In the genomic region with DNA sequence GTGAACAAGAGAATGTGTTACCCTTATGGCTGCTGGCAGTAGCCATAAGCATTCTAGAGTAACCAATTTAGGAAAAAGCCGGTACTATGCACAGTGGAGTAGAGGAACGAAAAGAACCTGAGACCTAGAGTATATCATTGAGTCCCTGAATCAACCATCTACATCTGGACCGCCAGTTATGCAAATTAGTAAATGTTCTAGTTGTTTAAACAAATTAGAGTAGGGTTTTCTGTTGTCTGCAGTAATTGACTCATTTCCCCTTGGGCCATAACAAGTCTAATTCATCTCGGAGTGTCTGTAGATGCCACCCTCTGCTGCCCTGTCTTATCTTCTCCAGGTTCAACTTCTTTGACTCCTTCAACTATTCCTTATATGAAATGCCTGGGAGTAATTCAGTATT, we compare ENCODE assay signal across 20 cellular contexts.
DNase-seq lines count a peak whose midpoint lies in the region; ATAC-seq, FAIRE-seq and TF ChIP-seq lines count a peak whose summit lies in the region.
"Had no signal": no experiment of that assay in that cellular context is flagged by ENCODE, and none has a peak within 500 bp of the region (broad histone marks: within the 10 kb centered on the region; RNA-seq: fewer than 3 reads in every experiment).

No MANE protein-coding gene starts in this region.

- H3K4me2 ChIP-seq in DND-41 (ENCODE audit: insufficient read depth, low read length) (no peak overlapping the region), Karpas-422 (ENCODE audit: low read depth, low read length, poor library complexity, severe bottlenecking) (peak overlapping the region; percentile 21)
- H3K4me2 ChIP-seq: A549, KMS-11 had no signal

- ATAC-seq in DND-41 (ENCODE audit: insufficient read depth, low read depth) = no peak
- ATAC-seq: A549, HepG2, SK-N-SH treated with all-trans-retinoic acid at 6 μM for 48 hours had no signal

- H2AFZ ChIP-seq in DND-41 (ENCODE audit: low read depth, low read length) (no peak overlapping the region), Karpas-422 (ENCODE audit: low read length) (0 out of 2 replicates have a peak overlapping the region, but pooled peaks have one; percentile 7)

- H4K20me1 ChIP-seq in DND-41 (ENCODE audit: insufficient read depth, low read length) (no peaks in the 10 kb centered on the region), Karpas-422 (ENCODE audit: insufficient read depth, low read depth, low read length) (no peaks in the 10 kb centered on the region)

- H3K27ac ChIP-seq in DND-41 (ENCODE audit: low read length) (peak overlapping the region; percentile 80), Karpas-422 (ENCODE audit: low read length) (no peak overlapping the region), neutrophil (peak overlapping the region; percentile 41)
- H3K27ac ChIP-seq: A549, KMS-11, Peyer's patch had no signal

- no peaks in the 10 kb centered on the region for H3K9me3 ChIP-seq in DND-41 (ENCODE audit: insufficient read depth, low read length, severe bottlenecking)
- H3K9me3 ChIP-seq in Karpas-422 (ENCODE audit: low read length) = no peaks in the 10 kb centered on the region
- H3K9me3 ChIP-seq in neutrophil = no peaks in the 10 kb centered on the region
- H3K9me3 ChIP-seq: A549, Peyer's patch had no signal

- H3K4me1 ChIP-seq in DND-41 (ENCODE audit: insufficient read depth, low read length) (peaks cover 31% of the 10 kb centered on the region), Karpas-422 (ENCODE audit: low read length) (peaks cover 22% of the 10 kb centered on the region), neutrophil (ENCODE audit: control insufficient read depth in 1 of 2, insufficient read depth in 1 of 2, low read depth in 1 of 2, low read length in 1 of 2) (peaks cover 25 to 29% of the 10 kb centered on the region in 2 experiments)
- H3K4me1 ChIP-seq: A549, Peyer's patch had no signal

- no peak for DNase-seq in DND-41
- no peak for DNase-seq in Karpas-422
- peak; percentile 31 for DNase-seq in RPMI7951 (ENCODE audit: low read depth)
- DNase-seq in NCI-H146 (lab: John Stamatoyannopoulos, UW) = no peak
- DNase-seq in GM19239 (ENCODE audit: insufficient read length, low spot score) = no peak
- no peak for DNase-seq in stimulated activated CD4-positive, alpha-beta T cell treated with anti-CD3 and anti-CD28 coated beads, Interleukin-1b, Interleukin-23, amount 100 ng/mL, for 48 hours
- DNase-seq: DMS 273 treated with DMSO at 0.1 percent for 48 hours, NCI-H2029, NCI-H2171, NCI-H446 treated with DMSO at 0.1 percent for 48 hours, NCI-H82, Peyer's patch, SHP77 treated with DMSO at 0.1 percent for 48 hours, T-helper 1 cell had no signal

- H3K27me3 ChIP-seq in DND-41 (ENCODE audit: insufficient read depth, low read length, poor library complexity) (no peaks in the 10 kb centered on the region), Karpas-422 (ENCODE audit: low read length) (no peaks in the 10 kb centered on the region), neutrophil (no peaks in the 10 kb centered on the region)
- H3K27me3 ChIP-seq: Peyer's patch had no signal

- H3K9ac ChIP-seq in DND-41 (ENCODE audit: low read depth, low read length) (no peak overlapping the region), Karpas-422 (ENCODE audit: low read length) (no peak overlapping the region)
- H3K9ac ChIP-seq: KMS-11 had no signal

- H3K79me2 ChIP-seq in DND-41 (ENCODE audit: insufficient read depth, low read length) (no peaks in the 10 kb centered on the region), Karpas-422 (ENCODE audit: low read length) (no peaks in the 10 kb centered on the region)

- H3K9me2 ChIP-seq in Karpas-422 (replicated peaks; ENCODE audit: insufficient read depth, low read length) = no peaks in the 10 kb centered on the region

- H3K4me3 ChIP-seq in DND-41 (ENCODE audit: low read depth in 1 of 2, low read length in 2 of 2) (no peak overlapping the region), Karpas-422 (ENCODE audit: low read length) (no peak overlapping the region), neutrophil (ENCODE audit: low read depth in 1 of 2, low read length in 1 of 2) (no peak overlapping the region)
- H3K4me3 ChIP-seq: A549, Peyer's patch had no signal

- no peak for TF ChIP-seq CTCF in DND-41 (IDR thresholded peaks at IDR 0.05; ENCODE audit: borderline replicate concordance, extremely low read depth, low read length, poor library complexity, severe bottlenecking)
- no peak for TF ChIP-seq CTCF in neutrophil (IDR thresholded peaks at IDR 0.05)

- H3K36me3 ChIP-seq in DND-41 (ENCODE audit: insufficient read depth, low read length) (no peaks in the 10 kb centered on the region), Karpas-422 (ENCODE audit: insufficient read depth, low read length) (no peaks in the 10 kb centered on the region), neutrophil (no peaks in the 10 kb centered on the region)
- H3K36me3 ChIP-seq: Peyer's patch had no signal

- FAIRE-seq in GM19239 (lab: Jason Lieb, UNC) = no peak
- FAIRE-seq: A549, H1, HepG2 had no signal
